ENCODE assay signal across 26 cellular contexts in genomic region chr10:117651121-117651520, GRCh38.
"Had no signal": no experiment of that assay in that cellular context is flagged by ENCODE, and none has a peak within 500 bp of the region (broad histone marks: within the 10 kb centered on the region; RNA-seq: fewer than 3 reads in every experiment).

No MANE protein-coding gene starts in this region.

- H3K4me3 ChIP-seq: ascending aorta, breast epithelium had no signal

- DNase-seq: activated CD4-positive, alpha-beta T cell treated with anti-CD3 and anti-CD28 coated beads for 1 hour; activated CD4-positive, alpha-beta T cell treated with anti-CD3 and anti-CD28 coated beads for 4 hours; activated CD4-positive, alpha-beta T cell treated with anti-CD3 and anti-CD28 coated beads, Interleukin-2, amount 10 ng/mL, durations not matched to agents 7 days and 5 days; activated CD4-positive, alpha-beta T cell treated with anti-CD3 and anti-CD28 coated beads, Interleukin-2, amount 50 U/mL, for 48 hours; activated CD8-positive, alpha-beta memory T cell treated with anti-CD3 and anti-CD28 coated beads, Interleukin-2, amount 10 ng/mL, durations not matched to agents 7 days and 5 days; activated CD8-positive, alpha-beta memory T cell treated with anti-CD3 and anti-CD28 coated beads, Interleukin-2, amount 50 U/mL, for 4 hours; activated CD8-positive, alpha-beta T cell treated with anti-CD3 and anti-CD28 coated beads for 36 hours; activated gamma-delta T cell; activated naive CD4-positive, alpha-beta T cell; activated naive CD4-positive, alpha-beta T cell treated with anti-CD3 and anti-CD28 coated beads, Interleukin-2, amount 10 ng/mL, durations not matched to agents 7 days and 5 days; activated naive CD8-positive, alpha-beta T cell treated with anti-CD3 and anti-CD28 coated beads, Interleukin-2, amount 10 ng/mL, durations not matched to agents 7 days and 5 days; activated T-cell treated with anti-CD3 and anti-CD28 coated beads for 4 hours; activated T-cell treated with anti-CD3 and anti-CD28 coated beads, Interleukin-2, amount 50 U/mL, for 24 hours; activated T-cell treated with anti-CD3 and anti-CD28 coated beads, Interleukin-2, amount 50 U/mL, for 72 hours; cortex of kidney; dermis blood vessel endothelial cell; effector CD4-positive, alpha-beta T cell; effector memory CD8-positive, alpha-beta T cell; foreskin fibroblast; head of caudate nucleus; T-helper 2 cell had no signal

- H3K27me3 ChIP-seq: ascending aorta, breast epithelium had no signal

- FAIRE-seq: frontal cortex had no signal

- H3K36me3 ChIP-seq: ascending aorta, breast epithelium had no signal

- ATAC-seq: activated CD8-positive, alpha-beta memory T cell treated with anti-CD3 and anti-CD28 coated beads, Interleukin-2, amount 10 ng/mL, durations not matched to agents 7 days and 5 days; activated CD8-positive, alpha-beta T cell treated with anti-CD3 and anti-CD28 coated beads for 36 hours; activated naive CD4-positive, alpha-beta T cell treated with anti-CD3 and anti-CD28 coated beads, Interleukin-2, amount 50 U/mL, for 72 hours; activated T-cell treated with anti-CD3 and anti-CD28 coated beads, Interleukin-2, amount 50 U/mL, for 72 hours; effector memory CD8-positive, alpha-beta T cell; WTC11 had no signal
